ENCODE assay signal across 12 cellular contexts in the genomic region with DNA sequence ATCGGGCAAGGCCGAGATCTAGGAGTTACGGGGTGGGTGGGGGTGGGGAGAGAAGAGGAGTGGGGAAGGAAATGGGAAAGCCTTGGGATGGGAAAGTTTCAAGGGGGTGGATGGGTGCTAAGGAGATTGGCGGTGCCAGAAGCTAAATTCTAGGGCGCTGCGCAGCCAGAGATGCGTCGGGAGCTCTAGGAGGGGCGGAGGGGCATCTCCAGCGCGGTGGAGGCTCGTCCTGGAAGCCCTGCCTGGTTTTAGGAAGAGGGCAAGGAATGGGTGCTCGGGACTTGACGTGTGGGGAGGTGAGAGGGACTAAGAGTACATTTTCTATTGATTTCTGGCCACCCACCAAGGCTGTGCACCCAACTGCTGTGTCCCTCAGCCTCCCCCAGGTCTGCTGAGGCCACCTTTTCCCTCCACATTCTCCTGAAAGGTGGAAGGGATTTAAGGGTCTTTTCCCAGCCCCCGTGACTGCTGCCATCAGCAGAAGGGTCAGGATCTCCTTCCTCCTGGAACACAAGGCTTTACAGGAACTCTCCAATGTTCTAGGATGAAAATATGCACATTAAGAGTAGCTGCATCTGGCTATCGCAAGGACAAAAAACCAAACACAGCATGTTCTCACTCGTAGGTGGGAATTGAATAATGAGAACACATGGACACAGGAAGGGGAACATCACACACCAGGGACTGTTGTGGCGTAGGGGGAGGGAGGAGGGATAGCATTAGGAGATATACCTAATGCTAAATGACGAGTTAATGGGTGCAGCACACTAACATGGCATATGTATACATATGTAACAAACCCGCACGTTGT. TPM values are rescaled to one million over a fixed set of nuclear protein-coding genes. Genes with fewer than 3 reads are reported as not detected.
DNase-seq lines count a peak whose midpoint lies in the region; ATAC-seq and TF ChIP-seq lines count a peak whose summit lies in the region.
"Had no signal": no experiment of that assay in that cellular context is flagged by ENCODE, and none has a peak within 500 bp of the region (broad histone marks: within the 10 kb centered on the region; RNA-seq: fewer than 3 reads in every experiment).

No MANE protein-coding gene starts in this region.

- H3K4me1 ChIP-seq in HUES64 (ENCODE audit: insufficient read depth, low read length) = peaks cover 3% of the 10 kb centered on the region; the same call in 1 of the 2 replicates
- H3K4me1 ChIP-seq: thyroid gland had no signal

- H3K27ac ChIP-seq in C4-2B = peak overlapping the region; percentile 68
- no peak overlapping the region for H3K27ac ChIP-seq in HUES64 (ENCODE audit: low read depth, low read length)
- H3K27ac ChIP-seq in neural cell (ENCODE audit: low read length) = no peak overlapping the region
- H3K27ac ChIP-seq: thyroid gland had no signal

- DNase-seq in effector memory CD8-positive, alpha-beta T cell = no peak
- DNase-seq in SIG-M5 (lab: John Stamatoyannopoulos, UW) (no peak), ureter (ENCODE audit: low spot score) (no peak)
- DNase-seq: thyroid gland had no signal

- no peaks in the 10 kb centered on the region for H3K36me3 ChIP-seq in HUES64 (ENCODE audit: insufficient read depth, low read length)
- no peaks in the 10 kb centered on the region for H3K36me3 ChIP-seq in neural cell (ENCODE audit: insufficient read depth, low read length)
- H3K36me3 ChIP-seq: thyroid gland had no signal

- H4K20me1 ChIP-seq in neural cell (ENCODE audit: insufficient read depth) = no peaks in the 10 kb centered on the region

- H3K9me2 ChIP-seq in neural cell (ENCODE audit: insufficient read depth, low read length) = no peaks in the 10 kb centered on the region

- peaks cover 3% of the 10 kb centered on the region for H3K36me3 Mint-ChIP-seq in effector memory CD8-positive, alpha-beta T cell (ENCODE audit: insufficient read depth)

- no peaks in the 10 kb centered on the region for H3K79me2 ChIP-seq in neural cell (replicated peaks; ENCODE audit: insufficient read depth, low read length)

- H3K9ac ChIP-seq in HUES64 (ENCODE audit: low read depth, low read length) (no peak overlapping the region), neural cell (ENCODE audit: low read length) (peak overlapping the region; percentile 55)

- H3K4me2 ChIP-seq in neural cell (ENCODE audit: low read length) = peak overlapping the region; percentile 39

- no peaks in the 10 kb centered on the region for H3K9me3 Mint-ChIP-seq in effector memory CD8-positive, alpha-beta T cell

- ATAC-seq in effector memory CD8-positive, alpha-beta T cell (replicated peaks) = no peak
- ATAC-seq in GM21528 (IDR thresholded peaks at IDR 0.05; ENCODE audit: low FRiP score, unreplicated experiment) = no peak
- no peak for ATAC-seq in HG03280 (IDR thresholded peaks at IDR 0.05; ENCODE audit: unreplicated experiment)

- peak overlapping the region; percentile 8 for H2AFZ ChIP-seq in neural cell (ENCODE audit: low read depth, low read length)

- H3K27me3 ChIP-seq in HUES64 (ENCODE audit: insufficient read depth, low read length) = peaks cover 73% of the 10 kb centered on the region
- H3K27me3 ChIP-seq in neural cell (ENCODE audit: insufficient read depth, low read depth, low read length) = peaks cover 22% of the 10 kb centered on the region

- TF ChIP-seq CTCF in C4-2B (conservative IDR thresholded peaks at IDR 0.05) (no peak), neural cell (IDR thresholded peaks at IDR 0.05; ENCODE audit: poor library complexity, severe bottlenecking) (no peak)

- peak overlapping the region; percentile 59 to 70 for H3K4me3 Mint-ChIP-seq in effector memory CD8-positive, alpha-beta T cell

- H3F3A ChIP-seq in neural cell (ENCODE audit: insufficient read depth, low read length, poor library complexity, severe bottlenecking) = no peaks in the 10 kb centered on the region

- H3K27ac Mint-ChIP-seq in effector memory CD8-positive, alpha-beta T cell = no peak overlapping the region

- 22% methylated on average over 18 of the region's 21 CpGs for WGBS in HUES64

- H3K9me3 ChIP-seq in HUES64 (ENCODE audit: insufficient read depth, low read depth, low read length) (no peaks in the 10 kb centered on the region), neural cell (ENCODE audit: low read length) (no peaks in the 10 kb centered on the region)
- H3K9me3 ChIP-seq: thyroid gland had no signal

- no peak for TF ChIP-seq RAD21 in neural cell (conservative IDR thresholded peaks at IDR 0.05)

- H3K4me3 ChIP-seq in HUES64 (ENCODE audit: low read length) = peak overlapping the region; percentile 58
- peak overlapping the region; percentile 68 for H3K4me3 ChIP-seq in neural cell (ENCODE audit: low read length)
- H3K4me3 ChIP-seq: lung, thyroid gland had no signal

- peaks cover 71 to 82% of the 10 kb centered on the region in 2 donors for H3K27me3 Mint-ChIP-seq in effector memory CD8-positive, alpha-beta T cell

- H3K4me1 Mint-ChIP-seq in effector memory CD8-positive, alpha-beta T cell (ENCODE audit: low read depth in 2 of 2) = peaks cover 4 to 7% of the 10 kb centered on the region in 2 donors

- TF ChIP-seq EP300 in neural cell (conservative IDR thresholded peaks at IDR 0.05; ENCODE audit: poor library complexity, severe bottlenecking) = no peak

TF ChIP-seq in neural cell, 6 proteins besides CTCF, POLR2A, EP300 and RAD21:
- TF ChIP-seq POLR2AphosphoS5 (IDR thresholded peaks at IDR 0.05) (no peak), EZH2 (IDR thresholded peaks at IDR 0.05; ENCODE audit: borderline replicate concordance, insufficient read depth, low read length, poor library complexity, severe bottlenecking) (no peak), SMC3 (conservative IDR thresholded peaks at IDR 0.05; ENCODE audit: poor library complexity) (no peak), TAF1 (IDR thresholded peaks at IDR 0.05; ENCODE audit: low read depth) (no peak), MXI1 (conservative IDR thresholded peaks at IDR 0.05; ENCODE audit: poor library complexity, severe bottlenecking) (no peak)
- TF ChIP-seq, protein P1, sequence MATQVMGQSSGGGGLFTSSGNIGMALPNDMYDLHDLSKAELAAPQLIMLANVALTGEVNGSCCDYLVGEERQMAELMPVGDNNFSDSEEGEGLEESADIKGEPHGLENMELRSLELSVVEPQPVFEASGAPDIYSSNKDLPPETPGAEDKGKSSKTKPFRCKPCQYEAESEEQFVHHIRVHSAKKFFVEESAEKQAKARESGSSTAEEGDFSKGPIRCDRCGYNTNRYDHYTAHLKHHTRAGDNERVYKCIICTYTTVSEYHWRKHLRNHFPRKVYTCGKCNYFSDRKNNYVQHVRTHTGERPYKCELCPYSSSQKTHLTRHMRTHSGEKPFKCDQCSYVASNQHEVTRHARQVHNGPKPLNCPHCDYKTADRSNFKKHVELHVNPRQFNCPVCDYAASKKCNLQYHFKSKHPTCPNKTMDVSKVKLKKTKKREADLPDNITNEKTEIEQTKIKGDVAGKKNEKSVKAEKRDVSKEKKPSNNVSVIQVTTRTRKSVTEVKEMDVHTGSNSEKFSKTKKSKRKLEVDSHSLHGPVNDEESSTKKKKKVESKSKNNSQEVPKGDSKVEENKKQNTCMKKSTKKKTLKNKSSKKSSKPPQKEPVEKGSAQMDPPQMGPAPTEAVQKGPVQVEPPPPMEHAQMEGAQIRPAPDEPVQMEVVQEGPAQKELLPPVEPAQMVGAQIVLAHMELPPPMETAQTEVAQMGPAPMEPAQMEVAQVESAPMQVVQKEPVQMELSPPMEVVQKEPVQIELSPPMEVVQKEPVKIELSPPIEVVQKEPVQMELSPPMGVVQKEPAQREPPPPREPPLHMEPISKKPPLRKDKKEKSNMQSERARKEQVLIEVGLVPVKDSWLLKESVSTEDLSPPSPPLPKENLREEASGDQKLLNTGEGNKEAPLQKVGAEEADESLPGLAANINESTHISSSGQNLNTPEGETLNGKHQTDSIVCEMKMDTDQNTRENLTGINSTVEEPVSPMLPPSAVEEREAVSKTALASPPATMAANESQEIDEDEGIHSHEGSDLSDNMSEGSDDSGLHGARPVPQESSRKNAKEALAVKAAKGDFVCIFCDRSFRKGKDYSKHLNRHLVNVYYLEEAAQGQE (IDR thresholded peaks at IDR 0.05; ENCODE audit: borderline replicate concordance) = no peak

RNA-seq across cellular contexts. Expression of a gene that starts 1.4 kb away (rescaled TPM):
- polyA plus RNA-seq in HUES64 (2013, experiment 1 of 2) = 0.95 TPM
- polyA plus RNA-seq in HUES64 (2013, experiment 2 of 2) = 1.3 TPM
- 37.7 and 73.3 TPM in 2 replicates for polyA plus RNA-seq in neural cell
- 13.2 and 15.1 TPM in 2 replicates for polyA minus RNA-seq in neural cell
- 1.0 TPM for total RNA-seq in ureter

RNA-seq across cellular contexts. Expression of a gene that starts 18.0 kb away (rescaled TPM):
- 136 TPM for polyA plus RNA-seq in HUES64 (2013, experiment 1 of 2)
- 135 TPM for polyA plus RNA-seq in HUES64 (2013, experiment 2 of 2)
- 83.8 and 87.6 TPM in 2 replicates for polyA plus RNA-seq in neural cell
- polyA minus RNA-seq in neural cell = 114 and 118 TPM in 2 replicates
- total RNA-seq in ureter = 102 TPM

RNA-seq across cellular contexts. Expression of a gene that starts 42.8 kb away (rescaled TPM):
- not detected for polyA plus RNA-seq in HUES64 (2013, experiment 1 of 2)
- not detected for polyA plus RNA-seq in HUES64 (2013, experiment 2 of 2)
- not detected in 2 replicates for polyA plus RNA-seq in neural cell
- not detected in 2 replicates for polyA minus RNA-seq in neural cell
- not detected for total RNA-seq in ureter
- total RNA-seq: fibroblast of lung, lung had no signal
- polyA plus RNA-seq: adipose tissue, fibroblast of lung, lung had no signal
